13 cellular contexts compared by ENCODE assay signal in genomic region chr4:122508083-122508482, GRCh38. TPM values are rescaled to one million over a fixed set of nuclear protein-coding genes. Genes with fewer than 3 reads are reported as not detected.
DNase-seq lines count a peak whose midpoint lies in the region; ATAC-seq and TF ChIP-seq lines count a peak whose summit lies in the region.
"Had no signal": no experiment of that assay in that cellular context is flagged by ENCODE, and none has a peak within 500 bp of the region (broad histone marks: within the 10 kb centered on the region; RNA-seq: fewer than 3 reads in every experiment).

No MANE protein-coding gene starts in this region.

- H3K79me1 ChIP-seq in trophoblast cell (ENCODE audit: low read length) = no peaks in the 10 kb centered on the region

- H4K20me1 ChIP-seq in PC-9 (ENCODE audit: insufficient read depth) = no peaks in the 10 kb centered on the region

- H3K4me3 ChIP-seq in PC-9 (no peak overlapping the region), trophoblast cell (ENCODE audit: low read depth, low read length) (no peak overlapping the region), stomach (no peak overlapping the region)
- H3K4me3 ChIP-seq: K562 had no signal

- H2BK120ac ChIP-seq in trophoblast cell (ENCODE audit: insufficient read depth, low read length, poor library complexity) = no peak overlapping the region

- no peak overlapping the region for H2AK5ac ChIP-seq in trophoblast cell (ENCODE audit: low read length)

- H3K36me3 ChIP-seq in PC-9 (ENCODE audit: low read depth) (no peaks in the 10 kb centered on the region), trophoblast cell (ENCODE audit: control insufficient read depth in 1 of 2, insufficient read depth in 2 of 2, low read length in 2 of 2) (no peaks in the 10 kb centered on the region), stomach (no peaks in the 10 kb centered on the region)

- H4K8ac ChIP-seq in trophoblast cell (ENCODE audit: low read depth, low read length) = no peak overlapping the region

- H2BK12ac ChIP-seq in trophoblast cell (ENCODE audit: low read length) = no peak overlapping the region

- no peak for TF ChIP-seq POLR2A in stomach (IDR thresholded peaks at IDR 0.05)

- H3K14ac ChIP-seq in trophoblast cell (ENCODE audit: low read length) = no peak overlapping the region

- H3K9me3 ChIP-seq in PC-9 (ENCODE audit: insufficient read depth, low read depth) = no peaks in the 10 kb centered on the region
- no peaks in the 10 kb centered on the region for H3K9me3 ChIP-seq in trophoblast cell (ENCODE audit: insufficient read depth, low read depth, low read length)
- H3K9me3 ChIP-seq in stomach = no peaks in the 10 kb centered on the region

- no peak overlapping the region for H4K12ac ChIP-seq in trophoblast cell (ENCODE audit: low read depth, low read length)

- H3K9me3 Mint-ChIP-seq in activated T-cell treated with anti-CD3 and anti-CD28 coated beads, Interleukin-2, amount 50 U/mL, for 4 hours = no peaks in the 10 kb centered on the region

- H3F3A ChIP-seq in PC-9 (ENCODE audit: insufficient read depth, low read depth) = no peaks in the 10 kb centered on the region

- TF ChIP-seq CTCF in PC-9 (conservative IDR thresholded peaks at IDR 0.05) = no peak
- no peak for TF ChIP-seq CTCF in stomach (IDR thresholded peaks at IDR 0.05)

- peak overlapping the region; percentile 33 for H3K4me2 ChIP-seq in PC-9
- H3K4me2 ChIP-seq in trophoblast cell (ENCODE audit: low read length) = no peak overlapping the region

- H3K4me1 ChIP-seq in PC-9 (replicated peaks; ENCODE audit: insufficient read depth) (peaks cover 6% of the 10 kb centered on the region; the same call in 1 of the 2 replicates), trophoblast cell (ENCODE audit: control insufficient read depth in 1 of 2, insufficient read depth in 2 of 2, low read length in 2 of 2) (no peaks in the 10 kb centered on the region), stomach (no peaks in the 10 kb centered on the region)

- no peak overlapping the region for H4K91ac ChIP-seq in trophoblast cell (ENCODE audit: low read depth, low read length)

- POLR2A ChIA-PET in PC-9 (lab: Charles Lee; ENCODE audit: unreplicated experiment) = no interaction called here

- CTCF ChIA-PET in PC-9 (lab: Charles Lee) = no interaction called here

- WGBS in trophoblast cell (ENCODE audit: extremely low coverage, insufficient coverage, insufficient read length) = no CpG with 5 or more reads among the region's 1 CpG
- 17 to 40% (median 35%) methylated on average over 1 of the region's 1 CpG for WGBS in stomach, 5 donors

- H3K36me3 Mint-ChIP-seq in activated T-cell treated with anti-CD3 and anti-CD28 coated beads, Interleukin-2, amount 50 U/mL, for 4 hours (ENCODE audit: insufficient read depth) = no peaks in the 10 kb centered on the region

- H3K27me3 Mint-ChIP-seq in activated T-cell treated with anti-CD3 and anti-CD28 coated beads, Interleukin-2, amount 50 U/mL, for 4 hours (ENCODE audit: low read depth) = no peaks in the 10 kb centered on the region

- no peak for TF ChIP-seq EP300 in stomach (IDR thresholded peaks at IDR 0.05)

- H3K23ac ChIP-seq in trophoblast cell (ENCODE audit: low read length) = no peak overlapping the region

- ATAC-seq in activated T-cell treated with anti-CD3 and anti-CD28 coated beads, Interleukin-2, amount 50 U/mL, for 4 hours = peak; percentile 78 to 86
- ATAC-seq in HG02884 (IDR thresholded peaks at IDR 0.05; ENCODE audit: unreplicated experiment) (peak; percentile 73), HG03460 (IDR thresholded peaks at IDR 0.05; ENCODE audit: unreplicated experiment) (no peak)
- ATAC-seq: K562, Right ventricle myocardium inferior had no signal

- H2AFZ ChIP-seq in PC-9 = 0 out of 2 replicates have a peak overlapping the region, but pooled peaks have one; percentile 3
- H2AFZ ChIP-seq in trophoblast cell (ENCODE audit: insufficient read depth, low read length, poor library complexity) = no peak overlapping the region

- peaks cover 52% of the 10 kb centered on the region for H3K4me1 Mint-ChIP-seq in activated T-cell treated with anti-CD3 and anti-CD28 coated beads, Interleukin-2, amount 50 U/mL, for 4 hours (ENCODE audit: low read depth)

- H3K9ac ChIP-seq in trophoblast cell (ENCODE audit: low read length) = no peak overlapping the region

- no peak overlapping the region for H3K4ac ChIP-seq in trophoblast cell (ENCODE audit: low read depth, low read length)

- H3K4me3 Mint-ChIP-seq in activated T-cell treated with anti-CD3 and anti-CD28 coated beads, Interleukin-2, amount 50 U/mL, for 4 hours = peak overlapping the region; percentile 71

- H3K18ac ChIP-seq in trophoblast cell (ENCODE audit: low read length) = no peak overlapping the region

- DNase-seq in activated T-cell treated with anti-CD3 and anti-CD28 coated beads, Interleukin-2, amount 50 U/mL, for 4 hours = no peak
- no peak for DNase-seq in activated T-cell treated with anti-CD3 and anti-CD28 coated beads, Interleukin-2, amount 50 U/mL, for 1 hour
- DNase-seq in PC-9 = no peak
- DNase-seq in trophoblast cell = peak; percentile 28 to 92
- no peak for DNase-seq in COLO668 (lab: John Stamatoyannopoulos, UW; ENCODE audit: unreplicated experiment)
- no peak for DNase-seq in stomach
- DNase-seq: hippocampal formation had no signal

- intact Hi-C loops in PC-9 (cut with micrococcal nuclease; ENCODE audit: unreplicated experiment) (no loop called here), stomach (cut with DNase I; ENCODE audit: low total_unique reads) (no loop called here)

- no TSS peak for BruUV-seq in PC-9 (replicated peaks; lab: Mats Ljungman, UMichigan)

- H3K27ac ChIP-seq in PC-9 (no peak overlapping the region), trophoblast cell (ENCODE audit: low read depth, low read length) (no peak overlapping the region), stomach (no peak overlapping the region)
- H3K27ac ChIP-seq: epithelial cell of prostate had no signal

- H2BK5ac ChIP-seq in trophoblast cell (ENCODE audit: low read depth, low read length, poor library complexity) = no peak overlapping the region

- H3K27me3 ChIP-seq in PC-9 (ENCODE audit: insufficient read depth, low read depth) = no peaks in the 10 kb centered on the region
- no peaks in the 10 kb centered on the region for H3K27me3 ChIP-seq in trophoblast cell (ENCODE audit: insufficient read depth, low read length)
- no peaks in the 10 kb centered on the region for H3K27me3 ChIP-seq in stomach

- no peaks in the 10 kb centered on the region for H3K79me2 ChIP-seq in PC-9 (ENCODE audit: low read depth)
- H3K79me2 ChIP-seq in trophoblast cell (ENCODE audit: control insufficient read depth, insufficient read depth, low read length, poor library complexity) = no peaks in the 10 kb centered on the region

- 0 out of 2 replicates have a peak, but pooled peaks cover 4% of the 10 kb centered on the region for H3K9me2 ChIP-seq in PC-9 (ENCODE audit: insufficient read depth)

RNA-seq across cellular contexts. Expression of gene IL2, which starts 51.6 kb away (rescaled TPM):
- total RNA-seq in activated T-cell treated with anti-CD3 and anti-CD28 coated beads, Interleukin-2, amount 50 U/mL, for 4 hours = 1,000 to 10,000 TPM; 1,317 to 3,324 (median 1,394) TPM
- total RNA-seq in PC-9 (2021) (not detected in 2 replicates), stomach (1 to 10 TPM in 1 of 5 donors, not detected in 4; 1.5 TPM)
- not detected in 2 replicates for polyA plus RNA-seq in trophoblast cell (2013)
- not detected for polyA plus RNA-seq in stomach
- total RNA-seq: posterior vena cava, Right ventricle myocardium inferior had no signal

Comparison
In these comparisons a context has a peak if more than half of its experiments do, and no peak if none do; other contexts are left out.
1. DNase-seq: peak in trophoblast cell (2 of 2); none in activated T-cell treated with anti-CD3 and anti-CD28 coated beads, Interleukin-2, amount 50 U/mL, for 4 hours (single experiment), activated T-cell treated with anti-CD3 and anti-CD28 coated beads, Interleukin-2, amount 50 U/mL, for 1 hour (single experiment), PC-9 (0 of 2), COLO668 (single experiment) and stomach (single experiment).
2. RNA of gene IL2, which starts 51.6 kb away (total RNA-seq): 1,317 to 3,324 TPM in activated T-cell treated with anti-CD3 and anti-CD28 coated beads, Interleukin-2, amount 50 U/mL, for 4 hours; not detected in PC-9 and 1.5 TPM in stomach; every median in the first group is over 100 times any median in the second.